ENCODE assay signal across 21 cellular contexts in genomic region chr2:229738024-229738625, GRCh38. TPM values are rescaled to one million over a fixed set of nuclear protein-coding genes. Genes with fewer than 3 reads are reported as not detected.
A peak's percentile ranks its signal among the peaks of the same experiment; 100 is the strongest.
DNase-seq lines count a peak whose midpoint lies in the region; ATAC-seq and TF ChIP-seq lines count a peak whose summit lies in the region.
"Had no signal": no experiment of that assay in that cellular context is flagged by ENCODE, and none has a peak within 500 bp of the region (broad histone marks: within the 10 kb centered on the region; RNA-seq: fewer than 3 reads in every experiment).

No MANE protein-coding gene starts in this region.

- H4K20me1 ChIP-seq in HCT116 (ENCODE audit: insufficient read depth) = no peaks in the 10 kb centered on the region
- H4K20me1 ChIP-seq: BLaER1 had no signal

- no peak overlapping the region for H3K4me3 ChIP-seq in HCT116 (replicated peaks in 1 of 2; ENCODE audit: low read depth in 1 of 2, low read length in 2 of 2)
- H3K4me3 ChIP-seq: BLaER1, HAP-1 had no signal

- no peaks in the 10 kb centered on the region for H3K36me3 ChIP-seq in HCT116 (ENCODE audit: control insufficient read depth in 1 of 2, insufficient read depth in 2 of 2, low read length in 2 of 2)
- H3K36me3 ChIP-seq: BLaER1, HAP-1 had no signal

- no peaks in the 10 kb centered on the region for H3K4me1 ChIP-seq in HCT116 (ENCODE audit: control insufficient read depth in 1 of 2, insufficient read depth in 2 of 2, low read length in 2 of 2)
- H3K4me1 ChIP-seq: BLaER1 had no signal

- RAD21 ChIA-PET in HCT116 (lab: Charles Lee; ENCODE audit: low non-redundant PET in 1 of 2, low total read pairs in 2 of 2, uncharacterized antibody in 2 of 2, unreplicated experiment in 2 of 2) = no interaction called here

- H3K27ac ChIP-seq in HCT116 (ENCODE audit: low read depth, low read length) = no peak overlapping the region
- H3K27ac ChIP-seq: BLaER1, HL-60 had no signal

- ATAC-seq in HCT116 (no peak), WTC11 (no peak), GM21381 (IDR thresholded peaks at IDR 0.05; ENCODE audit: unreplicated experiment) (no peak)

- DNase-seq in NCI-H1105 treated with DMSO at 0.1 percent for 48 hours (lab: John Stamatoyannopoulos, UW) (peak; percentile 3), NCI-H1105 (lab: John Stamatoyannopoulos, UW) (no peak), HCT116 (ENCODE audit: low read depth, low spot score) (no peak), WTC11 (ENCODE audit: low spot score) (no peak), NCI-H2171 (lab: John Stamatoyannopoulos, UW) (no peak), H4 (ENCODE audit: low spot score) (no peak)
- DNase-seq: 8988T; CD4-positive, alpha-beta memory T cell; DMS153; DND-41; EL; HFFc6; IMR-90; KBM-7 had no signal

- no peak overlapping the region for H3K27ac Mint-ChIP-seq in WTC11
- H3K27ac Mint-ChIP-seq: CD14-positive monocyte, HFFc6 had no signal

- no TSS peak for BruUV-seq in HCT116 (replicated peaks; lab: Mats Ljungman, UMichigan)

- H3K4me3 Mint-ChIP-seq in WTC11 = no peak overlapping the region
- H3K4me3 Mint-ChIP-seq: CD14-positive monocyte; CD4-positive, alpha-beta memory T cell; HFFc6 had no signal

- intact Hi-C loops in HCT116 (cut with micrococcal nuclease) = no loop called here

- peaks cover 2% of the 10 kb centered on the region; the same call in 1 of the 2 replicates for H3K27me3 Mint-ChIP-seq in WTC11 (ENCODE audit: low read depth)

- TF ChIP-seq CTCF in HCT116 (IDR thresholded peaks at IDR 0.05 in 2 of 3, conservative IDR thresholded peaks at IDR 0.05 in 1 of 3; ENCODE audit: borderline replicate concordance in 1 of 3, insufficient read depth in 1 of 3, low read depth in 2 of 3, low read length in 2 of 3) = no peak
- no peak for TF ChIP-seq CTCF in WTC11 (IDR thresholded peaks at IDR 0.05)

- no peak for TF ChIP-seq RAD21 in HCT116 (IDR thresholded peaks at IDR 0.05; ENCODE audit: low read depth)

- H2AFZ ChIP-seq in HCT116 (ENCODE audit: low read depth, low read length, poor library complexity, severe bottlenecking) = no peak overlapping the region

- H3K79me2 ChIP-seq in HCT116 (ENCODE audit: insufficient read depth, low read length) = no peaks in the 10 kb centered on the region

- no peak for TF ChIP-seq POLR2A in HCT116 (IDR thresholded peaks at IDR 0.05; ENCODE audit: borderline replicate concordance, extremely low read depth, insufficient read depth, insufficient read length)

- no peak overlapping the region for H3K9ac ChIP-seq in HCT116 (ENCODE audit: low read length)
- H3K9ac ChIP-seq: BLaER1 had no signal

- H3K9me3 Mint-ChIP-seq in WTC11 = peaks cover 50% of the 10 kb centered on the region

- H3K9me3 ChIP-seq in HCT116 (ENCODE audit: control insufficient read depth in 1 of 2, insufficient read depth in 1 of 2, low read depth in 1 of 2, low read length in 2 of 2) = peaks cover 0 to 6% of the 10 kb centered on the region in 2 experiments; a peak in 1 of 4 replicates
- H3K9me3 ChIP-seq: HAP-1 had no signal

- CTCF ChIA-PET in HCT116 (lab: Charles Lee) (no interaction called here), WTC11 (lab: Charles Lee) (no interaction called here)

- POLR2A ChIA-PET in HCT116 (lab: Charles Lee) = no interaction called here
- POLR2A ChIA-PET in WTC11 (lab: Charles Lee) = no interaction called here

- peaks cover 46% of the 10 kb centered on the region for H3K36me3 Mint-ChIP-seq in WTC11
- H3K36me3 Mint-ChIP-seq: CD14-positive monocyte had no signal

- no peak overlapping the region for H3K4me2 ChIP-seq in HCT116 (ENCODE audit: low read length)
- H3K4me2 ChIP-seq: BLaER1 had no signal

- H3K4me1 Mint-ChIP-seq in WTC11 = peaks cover 19% of the 10 kb centered on the region
- H3K4me1 Mint-ChIP-seq: CD14-positive monocyte; CD4-positive, alpha-beta memory T cell had no signal

- H3K9me2 ChIP-seq in HCT116 (ENCODE audit: insufficient read depth) = no peaks in the 10 kb centered on the region

- no peaks in the 10 kb centered on the region for H3K27me3 ChIP-seq in HCT116 (ENCODE audit: insufficient read depth, low read length)
- H3K27me3 ChIP-seq: BLaER1 had no signal

TF ChIP-seq in HCT116, 20 proteins besides CTCF, POLR2A, EP300 and RAD21:
- TF ChIP-seq CEBPB (IDR thresholded peaks at IDR 0.05; ENCODE audit: low read depth) = no peak
- peak; percentile 85 for TF ChIP-seq CBX3 (IDR thresholded peaks at IDR 0.05; ENCODE audit: low read depth)

TF ChIP-seq in WTC11, 78 proteins besides CTCF, POLR2A, EP300 and RAD21:
- TF ChIP-seq ZNF317 (CRISPR knock-in tag; IDR thresholded peaks at IDR 0.05; ENCODE audit: borderline replicate concordance, low read depth) = peak; percentile 96
- TF ChIP-seq SMAD3 (CRISPR knock-in tag; IDR thresholded peaks at IDR 0.05; ENCODE audit: borderline replicate concordance) = no peak

RNA-seq across cellular contexts. Expression of gene DNER, which starts 23.8 kb away (rescaled TPM):
- total RNA-seq in HCT116 (2021; ENCODE audit: unreplicated experiment) (2.9 TPM), WTC11 (2021) (2.5 to 3.7 TPM (median 2.9 TPM) in 3 replicates)
- 0.89 and 1.3 TPM in 2 replicates for polyA plus RNA-seq in HCT116 (2012)
- total RNA-seq in H4 (2014; rRNA removed; shearing (Covaris generic)) = 7.1 and 8.7 TPM in 2 replicates
- total RNA-seq: CD4-positive, alpha-beta memory T cell; G401 had no signal
- polyA plus RNA-seq: AG04450; CD4-positive, alpha-beta memory T cell had no signal
